ENCODE assay signal across 14 cellular contexts in the genomic region with DNA sequence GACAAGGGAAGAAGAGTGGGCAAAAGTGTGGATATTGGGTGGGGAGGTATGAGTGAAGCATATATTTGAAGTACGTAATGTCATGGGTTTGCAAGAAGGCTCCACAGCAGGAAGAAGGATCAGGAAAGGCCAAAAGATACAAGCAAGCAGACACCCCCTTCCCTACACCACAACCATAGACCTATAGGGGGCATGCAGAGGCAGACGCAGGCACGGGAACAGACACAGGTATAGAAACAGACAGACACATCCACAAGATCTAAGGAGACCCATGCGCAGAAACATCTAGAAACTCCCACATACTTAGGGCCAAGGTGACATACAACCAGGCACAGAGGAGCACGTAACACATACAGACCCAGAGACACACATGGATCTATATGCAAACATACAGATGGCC. TPM values are rescaled to one million over a fixed set of nuclear protein-coding genes. Genes with fewer than 3 reads are reported as not detected.
DNase-seq lines count a peak whose midpoint lies in the region; ATAC-seq and TF ChIP-seq lines count a peak whose summit lies in the region.
"Had no signal": no experiment of that assay in that cellular context is flagged by ENCODE, and none has a peak within 500 bp of the region (broad histone marks: within the 10 kb centered on the region; RNA-seq: fewer than 3 reads in every experiment).

No MANE protein-coding gene starts in this region.

- intact Hi-C loops in OCI-LY7 (cut with micrococcal nuclease; ENCODE audit: unreplicated experiment) (no loop called here), mucosa of descending colon (cut with DNase I, micrococcal nuclease) (no loop called here)

- DNase-seq in AG04450 (ENCODE audit: low read depth, low spot score) (no peak), OCI-LY7 (ENCODE audit: low spot score) (peak; percentile 7), endothelial cell (ENCODE audit: low spot score) (peak; percentile 5), mucosa of descending colon (no peak), HPDE6-E6E7 (ENCODE audit: extremely low spot score) (no peak), AG08396 (ENCODE audit: low spot score) (no peak)
- no peak for DNase-seq in activated T-cell treated with anti-CD3 and anti-CD28 coated beads, Interleukin-2, amount 50 U/mL, for 1 hour
- DNase-seq: activated B cell treated with CpG ODN at 0.5 μM for 24 hours; activated naive CD4-positive, alpha-beta T cell treated with anti-CD3 and anti-CD28 coated beads for 36 hours; stimulated activated CD4-positive, alpha-beta T cell treated with anti-CD3 and anti-CD28 coated beads, Interleukin-15, amount 100 ng/mL, for 24 hours had no signal

- no peaks in the 10 kb centered on the region for H3K9me3 ChIP-seq in AG04450 (ENCODE audit: control insufficient read depth, insufficient read depth, low read length)
- H3K9me3 ChIP-seq in OCI-LY7 (ENCODE audit: low read length): no peaks in the 10 kb centered on the region
- no peaks in the 10 kb centered on the region for H3K9me3 ChIP-seq in mucosa of descending colon
- H3K9me3 ChIP-seq: ovary, thoracic aorta had no signal

- ATAC-seq in mucosa of descending colon (peak; percentile 17), HG02884 (IDR thresholded peaks at IDR 0.05; ENCODE audit: unreplicated experiment) (no peak)

- no peaks in the 10 kb centered on the region for H3K36me3 Mint-ChIP-seq in endothelial cell (ENCODE audit: low read depth, unreplicated experiment)

- no peak overlapping the region for H2AFZ ChIP-seq in OCI-LY7 (ENCODE audit: low read length)

- H3K9me3 Mint-ChIP-seq in endothelial cell (ENCODE audit: unreplicated experiment): no peaks in the 10 kb centered on the region
- H3K9me3 Mint-ChIP-seq: activated B cell treated with CpG ODN at 0.5 μM for 24 hours; activated naive CD4-positive, alpha-beta T cell treated with anti-CD3 and anti-CD28 coated beads for 36 hours; central memory CD8-positive, alpha-beta T cell had no signal

- H3K4me2 ChIP-seq in OCI-LY7 (ENCODE audit: low read length): no peak overlapping the region

- H3K27me3 ChIP-seq in AG04450 (ENCODE audit: control insufficient read depth, insufficient read depth, low read length): no peaks in the 10 kb centered on the region
- H3K27me3 ChIP-seq: ovary had no signal

- H3K9me2 ChIP-seq in OCI-LY7 (ENCODE audit: insufficient read depth, low read length): no peaks in the 10 kb centered on the region

- H3K27ac ChIP-seq in AG04450 (ENCODE audit: low read depth, low read length) (peak overlapping the region; percentile 11), OCI-LY7 (ENCODE audit: low read depth, low read length, poor library complexity, severe bottlenecking) (no peak overlapping the region)

- no peaks in the 10 kb centered on the region for H3K79me2 ChIP-seq in OCI-LY7 (ENCODE audit: insufficient read depth, low read depth, low read length)

- H3K4me3 ChIP-seq in AG04450 (ENCODE audit: low read depth, low read length) (no peak overlapping the region), OCI-LY7 (ENCODE audit: low read depth, low read length, poor library complexity, severe bottlenecking) (no peak overlapping the region), mucosa of descending colon (no peak overlapping the region)
- H3K4me3 ChIP-seq: ovary had no signal

- CTCF ChIA-PET in AG04450 (lab: Charles Lee): no interaction called here
- CTCF ChIA-PET in OCI-LY7 (lab: Charles Lee; ENCODE audit: unreplicated experiment): no interaction called here

- peak overlapping the region; percentile 51 for H3K4me3 Mint-ChIP-seq in endothelial cell (ENCODE audit: unreplicated experiment)
- H3K4me3 Mint-ChIP-seq: activated B cell treated with CpG ODN at 0.5 μM for 24 hours; activated naive CD4-positive, alpha-beta T cell treated with anti-CD3 and anti-CD28 coated beads for 36 hours; central memory CD8-positive, alpha-beta T cell had no signal

- peak; percentile 28; the same call in 1 of the 2 replicates for TF ChIP-seq CTCF in AG04450 (IDR thresholded peaks at IDR 0.05; ENCODE audit: low read depth, low read length)
- TF ChIP-seq CTCF in OCI-LY7 (conservative IDR thresholded peaks at IDR 0.05; ENCODE audit: low read length): no peak
- TF ChIP-seq CTCF in endothelial cell (IDR thresholded peaks at IDR 0.05; ENCODE audit: unreplicated experiment): no peak
- no peak for TF ChIP-seq CTCF in mucosa of descending colon (IDR thresholded peaks at IDR 0.05)

- H3K27ac Mint-ChIP-seq in endothelial cell (ENCODE audit: unreplicated experiment): peak overlapping the region; percentile 62
- H3K27ac Mint-ChIP-seq: activated B cell treated with CpG ODN at 0.5 μM for 24 hours; activated naive CD4-positive, alpha-beta T cell treated with anti-CD3 and anti-CD28 coated beads for 36 hours had no signal

- POLR2A ChIA-PET in AG04450 (lab: Yijun Ruan, JAX): interaction anchor here (0.7 kb wide), 1 partner anchor 48 kb away, joined by 3 read pairs; a partner anchor contains a TSS
- POLR2A ChIA-PET in OCI-LY7 (lab: Charles Lee): no interaction called here

- H3K4me1 Mint-ChIP-seq in endothelial cell (ENCODE audit: unreplicated experiment): peaks cover 23% of the 10 kb centered on the region
- H3K4me1 Mint-ChIP-seq: central memory CD8-positive, alpha-beta T cell had no signal

- no peaks in the 10 kb centered on the region for H4K20me1 ChIP-seq in OCI-LY7 (ENCODE audit: insufficient read depth, low read length)

- H3K36me3 ChIP-seq in OCI-LY7 (ENCODE audit: insufficient read depth, low read length) (no peaks in the 10 kb centered on the region), mucosa of descending colon (ENCODE audit: low read depth) (no peaks in the 10 kb centered on the region)
- H3K36me3 ChIP-seq: ovary, thoracic aorta had no signal

- no TSS peak for BruUV-seq in OCI-LY7 (replicated peaks; lab: Mats Ljungman, UMichigan)

- peaks cover 20% of the 10 kb centered on the region for H3K4me1 ChIP-seq in OCI-LY7 (ENCODE audit: insufficient read depth, low read length, poor library complexity, severe bottlenecking)
- H3K4me1 ChIP-seq in mucosa of descending colon (ENCODE audit: low read depth): peaks cover 3% of the 10 kb centered on the region

- no peaks in the 10 kb centered on the region for H3K27me3 Mint-ChIP-seq in endothelial cell (ENCODE audit: unreplicated experiment)
- H3K27me3 Mint-ChIP-seq: activated B cell treated with CpG ODN at 0.5 μM for 24 hours; central memory CD8-positive, alpha-beta T cell had no signal

RNA-seq across cellular contexts. Expression of a gene that starts 14.3 kb away (rescaled TPM):
- polyA plus RNA-seq in AG04450 (2011; rRNA removed): 4.1 and 5.2 TPM in 2 replicates
- polyA minus RNA-seq in AG04450 (2011; rRNA and poly(A)+ RNA removed): 5.5 and 7.5 TPM in 2 replicates
- 0.15 and 0.16 TPM in 2 replicates for total RNA-seq in OCI-LY7 (2014; rRNA removed; shearing (Covaris generic))
- total RNA-seq in OCI-LY7 (2022) (0.07 and 0.08 TPM in 2 replicates), endothelial cell (ENCODE audit: unreplicated experiment) (15.6 TPM), mucosa of descending colon (1 to 10 TPM; 2.0 to 8.1 (median 3.5) TPM)
- total RNA-seq: activated B cell treated with CpG ODN at 0.5 μM for 24 hours had no signal

RNA-seq across cellular contexts. Expression of a gene that starts 41.5 kb away (rescaled TPM):
- polyA plus RNA-seq in AG04450 (2011; rRNA removed): 15.2 and 17.8 TPM in 2 replicates
- polyA minus RNA-seq in AG04450 (2011; rRNA and poly(A)+ RNA removed): 4.5 and 5.3 TPM in 2 replicates
- total RNA-seq in OCI-LY7 (2014; rRNA removed; shearing (Covaris generic)): 14.6 and 19.8 TPM in 2 replicates
- total RNA-seq in OCI-LY7 (2022) (29.3 and 30.7 TPM in 2 replicates), endothelial cell (ENCODE audit: unreplicated experiment) (41.0 TPM), mucosa of descending colon (10 to 100 TPM; 36.4 to 49.0 (median 36.7) TPM)

RNA-seq across cellular contexts. Expression of a gene that starts 48.3 kb away (rescaled TPM):
- 25.6 and 26.4 TPM in 2 replicates for polyA plus RNA-seq in AG04450 (2011; rRNA removed)
- polyA minus RNA-seq in AG04450 (2011; rRNA and poly(A)+ RNA removed): 53.0 and 57.3 TPM in 2 replicates
- 45.1 and 45.7 TPM in 2 replicates for total RNA-seq in OCI-LY7 (2014; rRNA removed; shearing (Covaris generic))
- total RNA-seq in OCI-LY7 (2022) (63.4 and 71.5 TPM in 2 replicates), endothelial cell (ENCODE audit: unreplicated experiment) (32.7 TPM), mucosa of descending colon (10 to 100 TPM; 23.2 to 33.5 (median 30.2) TPM)

Comparison
In these comparisons a context has a peak if more than half of its experiments do, and no peak if none do; other contexts are left out.
1. DNase-seq: peak in OCI-LY7 (single experiment) and endothelial cell (single experiment); none in AG04450 (single experiment), mucosa of descending colon (0 of 3), activated T-cell treated with anti-CD3 and anti-CD28 coated beads, Interleukin-2, amount 50 U/mL, for 1 hour (single experiment), HPDE6-E6E7 (single experiment) and AG08396 (single experiment).